Comparison of ENCODE assay signal across 1 cellular context in genomic region chr20:31695849-31696804, GRCh38.
TF ChIP-seq lines count a peak whose summit lies in the region.

No MANE protein-coding gene starts in this region.

TF ChIP-seq in HepG2, 621 proteins besides CTCF, POLR2A, EP300 and RAD21 (continued from another document and continues in another):
- TF ChIP-seq PRDM4 (CRISPR knock-in tag; IDR thresholded peaks at IDR 0.05; ENCODE audit: borderline replicate concordance): 0 out of 2 replicates have a peak, but pooled peaks have one; percentile 8
- no peak; the same call in 1 of the 2 replicates for TF ChIP-seq NAIF1 (CRISPR knock-in tag; IDR thresholded peaks at IDR 0.05; ENCODE audit: borderline replicate concordance)
- TF ChIP-seq POLR2AphosphoS2 (IDR thresholded peaks at IDR 0.05; ENCODE audit: low read depth, low read length): no peak
- TF ChIP-seq TFDP2 (CRISPR knock-in tag; IDR thresholded peaks at IDR 0.05): 0 out of 2 replicates have a peak, but pooled peaks have one; percentile 49
- peak; percentile 57; the same call in 1 of the 2 replicates for TF ChIP-seq ZBED4 (CRISPR knock-in tag; IDR thresholded peaks at IDR 0.05; ENCODE audit: borderline replicate concordance)
- TF ChIP-seq YEATS2 (CRISPR knock-in tag; IDR thresholded peaks at IDR 0.05; ENCODE audit: borderline replicate concordance): peak; percentile 82; the same call in 1 of the 2 replicates
- 0 out of 2 replicates have a peak, but pooled peaks have one; percentile 24 for TF ChIP-seq ZNF44 (CRISPR knock-in tag; IDR thresholded peaks at IDR 0.05)
- peak; percentile 100 for TF ChIP-seq SKIL (CRISPR knock-in tag; IDR thresholded peaks at IDR 0.05; ENCODE audit: borderline replicate concordance)
- peak; percentile 60; the same call in 1 of the 2 replicates for TF ChIP-seq STAT5B (CRISPR knock-in tag; IDR thresholded peaks at IDR 0.05)
- TF ChIP-seq FOXC1 (CRISPR knock-in tag; IDR thresholded peaks at IDR 0.05; ENCODE audit: borderline replicate concordance): peak; percentile 41; the same call in 1 of the 2 replicates
- peak; percentile 100 for TF ChIP-seq IKZF5 (CRISPR knock-in tag; IDR thresholded peaks at IDR 0.05)
- no peak for TF ChIP-seq TERF1 (CRISPR knock-in tag; IDR thresholded peaks at IDR 0.05)
- no peak for TF ChIP-seq ZFP62 (CRISPR knock-in tag; IDR thresholded peaks at IDR 0.05)
- peak; percentile 90 for TF ChIP-seq HINFP (CRISPR knock-in tag; IDR thresholded peaks at IDR 0.05; ENCODE audit: low read depth)
- TF ChIP-seq ZHX2 (IDR thresholded peaks at IDR 0.05; ENCODE audit: low read depth): peak; percentile 91
- no peak for TF ChIP-seq ZHX2 (CRISPR knock-in tag; IDR thresholded peaks at IDR 0.05; ENCODE audit: borderline replicate concordance)
- peak; percentile 92 for TF ChIP-seq HIVEP1 (CRISPR knock-in tag; IDR thresholded peaks at IDR 0.05)
- no peak for TF ChIP-seq SYNCRIP (IDR thresholded peaks at IDR 0.05; ENCODE audit: insufficient read depth, low read depth, low read length)
- peak; percentile 37; the same call in 1 of the 2 replicates for TF ChIP-seq KLF9 (CRISPR knock-in tag; IDR thresholded peaks at IDR 0.05; ENCODE audit: low read depth)
- TF ChIP-seq ADNP (CRISPR knock-in tag; IDR thresholded peaks at IDR 0.05): 0 out of 2 replicates have a peak, but pooled peaks have one; percentile 14
- TF ChIP-seq TFE3 (CRISPR knock-in tag; IDR thresholded peaks at IDR 0.05): peak; percentile 96
- TF ChIP-seq ZNF367 (CRISPR knock-in tag; IDR thresholded peaks at IDR 0.05; ENCODE audit: borderline replicate concordance): no peak
- TF ChIP-seq PRMT3 (CRISPR knock-in tag; IDR thresholded peaks at IDR 0.05; ENCODE audit: borderline replicate concordance, low read depth): no peak
- no peak for TF ChIP-seq ARNT (IDR thresholded peaks at IDR 0.05)
